8 cellular contexts compared by ENCODE assay signal in the genomic region with DNA sequence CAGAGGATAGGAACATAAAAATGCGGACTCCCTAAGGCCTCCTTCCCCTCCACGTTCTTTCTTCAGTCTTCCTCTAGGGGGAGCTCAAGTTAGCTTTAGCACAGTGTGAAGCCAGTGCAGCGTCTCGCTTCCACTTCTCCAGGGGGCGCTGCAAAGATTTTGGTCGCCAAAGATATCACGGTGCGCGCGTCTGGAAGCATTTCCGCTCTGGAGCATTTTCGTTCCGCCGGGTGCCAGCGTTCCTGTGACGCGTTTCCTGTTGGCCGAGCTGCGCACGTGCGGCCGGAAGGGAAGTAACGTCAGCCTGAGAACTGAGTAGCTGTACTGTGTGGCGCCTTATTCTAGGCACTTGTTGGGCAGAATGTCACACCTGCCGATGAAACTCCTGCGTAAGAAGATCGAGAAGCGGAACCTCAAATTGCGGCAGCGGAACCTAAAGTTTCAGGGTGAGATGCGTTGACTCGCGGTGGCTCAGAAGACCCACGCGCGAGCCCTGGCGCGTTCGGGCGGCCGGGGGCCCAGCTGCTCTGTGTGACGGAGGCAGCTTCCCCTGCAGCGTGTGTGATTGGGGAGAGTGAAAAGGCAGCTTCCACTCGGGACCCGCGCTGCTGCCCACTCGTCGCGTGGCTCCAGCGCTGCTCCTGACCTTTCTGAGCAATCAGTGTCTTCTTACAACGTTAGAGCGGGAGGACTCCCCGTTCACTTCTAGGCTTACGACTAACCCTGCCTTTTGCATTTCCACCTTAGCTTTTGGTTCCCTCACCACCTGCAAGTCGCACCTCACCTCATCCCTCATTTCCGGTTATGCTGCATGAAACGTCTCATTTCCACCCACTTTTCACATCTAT. TPM values are rescaled to one million over a fixed set of nuclear protein-coding genes. Genes with fewer than 3 reads are reported as not detected.
DNase-seq lines count a peak whose midpoint lies in the region; ATAC-seq lines count a peak whose summit lies in the region.

Gene DDX18 (plus strand): TSS at position 275 of the 848 bp plus-strand sequence. CDS start 87 bp downstream, at position 362.

- peak; percentile 95 for ATAC-seq in GM19463 (IDR thresholded peaks at IDR 0.05; ENCODE audit: unreplicated experiment)

- DNase-seq in CMK (ENCODE audit: low read depth) (peak; percentile 83), HS-27A (ENCODE audit: low read depth) (peak; percentile 99), NK-92 (lab: John Stamatoyannopoulos, UW; ENCODE audit: unreplicated experiment) (peak; percentile 92), lung microvascular endothelial cell (ENCODE audit: low read depth in 2 of 2) (peak; percentile 98 to 99)
- DNase-seq in activated CD8-positive, alpha-beta memory T cell treated with anti-CD3 and anti-CD28 coated beads for 24 hours = peak; percentile 97
- DNase-seq in effector CD8-positive, alpha-beta T cell (lab: John Stamatoyannopoulos, UW) = peak; percentile 96
- peak; percentile 97 for DNase-seq in stimulated activated CD8-positive, alpha-beta memory T cell treated with anti-CD3 and anti-CD28 coated beads, Interleukin-12 subunit alpha, Interleukin-12 subunit beta, amount 100 ng/mL, for 1 hour (ENCODE audit: low read depth)

RNA-seq across cellular contexts. Expression of gene DDX18, which starts in this region (rescaled TPM):
- total RNA-seq in lung microvascular endothelial cell = 29.9 and 42.9 TPM in 2 replicates

Comparison
In these comparisons a context has a peak if more than half of its experiments do, and no peak if none do; other contexts are left out.
1. Peak in every context shown above with its lines: DNase-seq and ATAC-seq.